ENCODE assay signal across 1 cellular context in genomic region chr10:92102601-92103213, GRCh38.
TF ChIP-seq lines count a peak whose summit lies in the region.

No MANE protein-coding gene starts in this region.

TF ChIP-seq in GM12878, 131 proteins besides CTCF, POLR2A, EP300 and RAD21 (continued from another document):
- TF ChIP-seq REST (IDR thresholded peaks at IDR 0.05; ENCODE audit: low read depth, low read length) (no peak), MEF2A (IDR thresholded peaks at IDR 0.05; ENCODE audit: insufficient read depth, low read depth, low read length) (no peak), MAX (IDR thresholded peaks at IDR 0.05; ENCODE audit: low read depth, low read length) (no peak), NRF1 (conservative IDR thresholded peaks at IDR 0.05; ENCODE audit: low read depth, low read length) (no peak), ZNF24 (IDR thresholded peaks at IDR 0.05) (no peak), RB1 (IDR thresholded peaks at IDR 0.05; ENCODE audit: borderline replicate concordance) (no peak), STAT3 (IDR thresholded peaks at IDR 0.05; ENCODE audit: low read depth, low read length) (no peak), HCFC1 (IDR thresholded peaks at IDR 0.05; ENCODE audit: low read length) (no peak), BHLHE40 (IDR thresholded peaks at IDR 0.05; ENCODE audit: borderline replicate concordance in 1 of 2, low read depth in 2 of 2, low read length in 1 of 2) (no peak), CEBPB (IDR thresholded peaks at IDR 0.05; ENCODE audit: borderline replicate concordance in 1 of 2, low read depth in 2 of 2, low read length in 2 of 2) (no peak), E2F4 (IDR thresholded peaks at IDR 0.05; ENCODE audit: low read depth, low read length) (no peak), YY1 (IDR thresholded peaks at IDR 0.05; ENCODE audit: low read depth, low read length) (no peak), RCOR1 (conservative IDR thresholded peaks at IDR 0.05; ENCODE audit: low read depth, low read length) (no peak), NR2C2 (IDR thresholded peaks at IDR 0.05; ENCODE audit: borderline replicate concordance, control insufficient read depth, insufficient read length, low read depth) (no peak), KAT2A (conservative IDR thresholded peaks at IDR 0.05; ENCODE audit: control insufficient read depth, low read depth, low read length) (no peak)
- TF ChIP-seq, protein P1, sequence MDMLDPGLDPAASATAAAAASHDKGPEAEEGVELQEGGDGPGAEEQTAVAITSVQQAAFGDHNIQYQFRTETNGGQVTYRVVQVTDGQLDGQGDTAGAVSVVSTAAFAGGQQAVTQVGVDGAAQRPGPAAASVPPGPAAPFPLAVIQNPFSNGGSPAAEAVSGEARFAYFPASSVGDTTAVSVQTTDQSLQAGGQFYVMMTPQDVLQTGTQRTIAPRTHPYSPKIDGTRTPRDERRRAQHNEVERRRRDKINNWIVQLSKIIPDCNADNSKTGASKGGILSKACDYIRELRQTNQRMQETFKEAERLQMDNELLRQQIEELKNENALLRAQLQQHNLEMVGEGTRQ (IDR thresholded peaks at IDR 0.05; ENCODE audit: borderline replicate concordance, low read depth, low read length) = no peak
